Comparison of ENCODE assay signal across 20 cellular contexts in the genomic region with DNA sequence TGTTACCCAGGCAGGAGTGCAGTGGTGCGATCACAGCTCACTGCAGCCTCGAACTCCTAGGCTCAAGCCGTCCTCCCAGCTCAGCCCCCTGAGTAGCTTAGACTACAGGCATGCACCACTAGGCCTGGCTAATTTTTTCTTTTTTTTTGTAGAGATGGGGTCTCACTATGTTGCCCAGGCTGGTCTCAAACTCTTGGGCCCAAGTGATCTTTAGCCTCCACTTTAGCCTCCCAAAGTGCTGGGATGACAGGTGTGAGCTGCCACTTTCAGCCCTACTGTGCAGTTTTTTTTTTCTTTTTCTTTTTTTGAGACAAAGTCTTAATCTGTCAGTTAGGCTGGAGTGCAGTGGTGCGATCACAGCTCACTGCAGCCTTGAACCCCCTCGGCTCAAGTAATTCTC.
"Had no signal": no experiment of that assay in that cellular context is flagged by ENCODE, and none has a peak within 500 bp of the region (broad histone marks: within the 10 kb centered on the region; RNA-seq: fewer than 3 reads in every experiment).

No MANE protein-coding gene starts in this region.

- H3K27me3 ChIP-seq: colonic mucosa, dorsolateral prefrontal cortex, esophagus squamous epithelium, gastroesophageal sphincter, neural progenitor cell, spleen, upper lobe of left lung had no signal

- H3K27me3 Mint-ChIP-seq: activated naive CD8-positive, alpha-beta T cell treated with anti-CD3 and anti-CD28 coated beads for 36 hours; central memory CD8-positive, alpha-beta T cell; naive thymus-derived CD8-positive, alpha-beta T cell; progenitor cell of endocrine pancreas had no signal

- H3K27ac Mint-ChIP-seq: activated naive CD8-positive, alpha-beta T cell treated with anti-CD3 and anti-CD28 coated beads for 36 hours had no signal

- ATAC-seq: gastroesophageal sphincter; lower lobe of right lung; naive thymus-derived CD8-positive, alpha-beta T cell had no signal

- H3K4me3 ChIP-seq: colonic mucosa, dorsolateral prefrontal cortex, esophagus squamous epithelium, gastroesophageal sphincter, lower lobe of right lung, neural progenitor cell, spleen, upper lobe of left lung had no signal

- H3K9me3 Mint-ChIP-seq: activated naive CD8-positive, alpha-beta T cell treated with anti-CD3 and anti-CD28 coated beads for 36 hours; central memory CD8-positive, alpha-beta T cell; endodermal cell; naive thymus-derived CD8-positive, alpha-beta T cell; neural progenitor cell had no signal

- H3K4me3 Mint-ChIP-seq: activated naive CD8-positive, alpha-beta T cell treated with anti-CD3 and anti-CD28 coated beads for 36 hours; central memory CD8-positive, alpha-beta T cell; endodermal cell; naive thymus-derived CD8-positive, alpha-beta T cell; neural progenitor cell had no signal

- H2AFZ ChIP-seq: neural progenitor cell had no signal

- H3K27ac ChIP-seq: colonic mucosa, dorsolateral prefrontal cortex, esophagus squamous epithelium, gastroesophageal sphincter, lower lobe of right lung, neural progenitor cell, upper lobe of left lung had no signal

- H3K4me1 ChIP-seq: colonic mucosa, neural progenitor cell had no signal

- H3K4me2 ChIP-seq: neural progenitor cell had no signal

- DNase-seq: activated CD4-positive, alpha-beta T cell treated with anti-CD3 and anti-CD28 coated beads for 4 hours; activated CD4-positive, alpha-beta T cell treated with anti-CD3 and anti-CD28 coated beads, Interleukin-2, amount 50 U/mL, for 48 hours; activated naive CD4-positive, alpha-beta T cell treated with Interleukin-2 at 50 U/mL for 16 hours; activated naive CD8-positive, alpha-beta T cell treated with anti-CD3 and anti-CD28 coated beads for 36 hours; activated T-cell treated with anti-CD3 and anti-CD28 coated beads, Interleukin-2, amount 50 U/mL, for 48 hours; colonic mucosa; endodermal cell; esophagus squamous epithelium; lower lobe of right lung; retina; spleen; stimulated activated CD4-positive, alpha-beta T cell treated with anti-CD3 and anti-CD28 coated beads, Interleukin-4, amount 100 ng/mL, for 1 hour; stimulated activated naive CD8-positive, alpha-beta T cell treated with anti-CD3 and anti-CD28 coated beads, Interleukin-15, Interleukin-2, amounts not matched to agents 100 U/mL and 50 U/mL, for 24 hours; upper lobe of left lung had no signal

- H3K9me3 ChIP-seq: colonic mucosa, esophagus squamous epithelium, gastroesophageal sphincter, lower lobe of right lung, spleen, upper lobe of left lung had no signal

- H3K4me1 Mint-ChIP-seq: endodermal cell had no signal

- H3K36me3 ChIP-seq: colonic mucosa, neural progenitor cell had no signal
